Comparison of ENCODE assay signal across 18 cellular contexts in genomic region chr20:53676519-53676822, GRCh38.
DNase-seq lines count a peak whose midpoint lies in the region; ATAC-seq and TF ChIP-seq lines count a peak whose summit lies in the region.
"Had no signal": no experiment of that assay in that cellular context is flagged by ENCODE, and none has a peak within 500 bp of the region (broad histone marks: within the 10 kb centered on the region; RNA-seq: fewer than 3 reads in every experiment).

No MANE protein-coding gene starts in this region.

- TF ChIP-seq POLR2A in thyroid gland (IDR thresholded peaks at IDR 0.05), result no peak

- no peak overlapping the region for H3K4me3 ChIP-seq in DND-41 (ENCODE audit: low read depth in 1 of 2, low read length in 2 of 2)
- H3K4me3 ChIP-seq in Panc1 (ENCODE audit: low read depth in 2 of 2, low read length in 2 of 2), result no peak overlapping the region
- H3K4me3 ChIP-seq in fibroblast of the aortic adventitia (ENCODE audit: low read depth, low read length), result no peak overlapping the region
- H3K4me3 ChIP-seq in thyroid gland (replicated peaks in 1 of 3), result no peak overlapping the region
- H3K4me3 ChIP-seq in right atrium auricular region, result no peak overlapping the region
- H3K4me3 ChIP-seq: GM23248, HAP-1 had no signal

- ATAC-seq in DND-41 (ENCODE audit: insufficient read depth, low read depth) (no peak), Panc1 (no peak), HG03469 (IDR thresholded peaks at IDR 0.05; ENCODE audit: unreplicated experiment) (no peak)

- H3K27ac ChIP-seq in DND-41 (ENCODE audit: low read length) (peak overlapping the region; percentile 16; the same call in 1 of the 2 replicates), Panc1 (ENCODE audit: low read length) (peak overlapping the region; percentile 98), thyroid gland (peak overlapping the region in 2 of 3 donors; percentile 66 to 76), right atrium auricular region (no peak overlapping the region)
- H3K27ac ChIP-seq: GM23248 had no signal

- no peaks in the 10 kb centered on the region for H3K79me2 ChIP-seq in DND-41 (ENCODE audit: insufficient read depth, low read length)

- intact Hi-C loops in Panc1 (cut with micrococcal nuclease; ENCODE audit: unreplicated experiment) (no loop called here), thyroid gland (cut with DNase I) (no loop called here)

- DNase-seq in DND-41, result no peak
- DNase-seq in Panc1 (ENCODE audit: low read depth, low spot score), result no peak
- peak; percentile 39 for DNase-seq in fibroblast of the aortic adventitia (ENCODE audit: low read depth)
- no peak for DNase-seq in thyroid gland
- no peak for DNase-seq in right atrium auricular region (ENCODE audit: low spot score)
- no peak for DNase-seq in GM19240 (ENCODE audit: insufficient read length, low spot score)
- DNase-seq: ACHN; BE2C; C1 segment of cervical spinal cord; CD4-positive, CD25-positive, alpha-beta regulatory T cell; CD8-positive, alpha-beta memory T cell; COR-L47; GF-D8; GM23248; IMR-90; KBM-7 had no signal

- peaks cover 32% of the 10 kb centered on the region for H3K4me1 ChIP-seq in DND-41 (ENCODE audit: insufficient read depth, low read length)
- H3K4me1 ChIP-seq in Panc1 (ENCODE audit: control insufficient read depth, insufficient read depth, low read length), result peaks cover 48% of the 10 kb centered on the region
- peaks cover 19 to 26% of the 10 kb centered on the region in 2 donors for H3K4me1 ChIP-seq in thyroid gland
- peaks cover 0 to 29% of the 10 kb centered on the region in 2 donors for H3K4me1 ChIP-seq in right atrium auricular region

- no peak overlapping the region for H2AFZ ChIP-seq in DND-41 (ENCODE audit: low read depth, low read length)
- H2AFZ ChIP-seq: GM23248 had no signal

- CTCF ChIA-PET in Panc1 (lab: Charles Lee), result no interaction called here

- H3K9ac ChIP-seq in DND-41 (ENCODE audit: low read depth, low read length), result no peak overlapping the region
- H3K9ac ChIP-seq: GM23248 had no signal

- in situ Hi-C loops in Panc1 (cut with HindIII; ENCODE audit: low pct_unique_long_range_greater_than_20kb, low sequenced_read_pairs), result no loop called here

- WGBS in thyroid gland, 2 donors, result 45 to 62% methylated on average over 2 of the region's 2 CpGs

- H3K36me3 ChIP-seq in DND-41 (ENCODE audit: insufficient read depth, low read length), result no peaks in the 10 kb centered on the region
- no peaks in the 10 kb centered on the region for H3K36me3 ChIP-seq in Panc1 (ENCODE audit: control insufficient read depth, insufficient read depth, low read length)
- H3K36me3 ChIP-seq in thyroid gland, result no peaks in the 10 kb centered on the region
- no peaks in the 10 kb centered on the region for H3K36me3 ChIP-seq in right atrium auricular region
- H3K36me3 ChIP-seq: BE2C, HAP-1 had no signal

- H3K4me2 ChIP-seq in DND-41 (ENCODE audit: insufficient read depth, low read length), result no peak overlapping the region

- H4K20me1 ChIP-seq in DND-41 (ENCODE audit: insufficient read depth, low read length), result no peaks in the 10 kb centered on the region

- H3K27me3 ChIP-seq in DND-41 (ENCODE audit: insufficient read depth, low read length, poor library complexity) (no peaks in the 10 kb centered on the region), Panc1 (ENCODE audit: control insufficient read depth, insufficient read depth, low read length) (no peaks in the 10 kb centered on the region), thyroid gland (no peaks in the 10 kb centered on the region), right atrium auricular region (no peaks in the 10 kb centered on the region)
- H3K27me3 ChIP-seq: BE2C had no signal

- TF ChIP-seq CTCF in DND-41 (IDR thresholded peaks at IDR 0.05; ENCODE audit: borderline replicate concordance, extremely low read depth, low read length, poor library complexity, severe bottlenecking) (no peak), Panc1 (IDR thresholded peaks at IDR 0.05) (no peak), fibroblast of the aortic adventitia (IDR thresholded peaks at IDR 0.05; ENCODE audit: insufficient read depth, low read length) (no peak), thyroid gland (IDR thresholded peaks at IDR 0.05) (no peak), right atrium auricular region (IDR thresholded peaks at IDR 0.05) (no peak)

- no TSS peak for BruUV-seq in Panc1 (replicated peaks; lab: Mats Ljungman, UMichigan)

- H3K9me3 ChIP-seq in DND-41 (ENCODE audit: insufficient read depth, low read length, severe bottlenecking) (no peaks in the 10 kb centered on the region), Panc1 (ENCODE audit: control insufficient read depth, insufficient read depth, low read depth, low read length) (no peaks in the 10 kb centered on the region), thyroid gland (no peaks in the 10 kb centered on the region), right atrium auricular region (no peaks in the 10 kb centered on the region)
- H3K9me3 ChIP-seq: BE2C, HAP-1 had no signal

- POLR2A ChIA-PET in Panc1 (lab: Charles Lee), result interaction anchor here (0.6 to 0.7 kb wide), 2 partner anchors 19 to 44 kb away, joined by 3 to 13 read pairs; no protein-coding TSS in a partner anchor

Comparison
In these comparisons a context has a peak if more than half of its experiments do, and no peak if none do; other contexts are left out.
1. H3K27ac ChIP-seq: peak in DND-41 (single experiment), Panc1 (single experiment) and thyroid gland (2 of 3); none in right atrium auricular region (0 of 2).